Comparison of ENCODE assay signal across 10 cellular contexts in genomic region chr1:121483961-121484424, GRCh38.
A peak's percentile ranks its signal among the peaks of the same experiment; 100 is the strongest.
DNase-seq lines count a peak whose midpoint lies in the region; ATAC-seq, FAIRE-seq and TF ChIP-seq lines count a peak whose summit lies in the region.
"Had no signal": no experiment of that assay in that cellular context is flagged by ENCODE, and none has a peak within 500 bp of the region (broad histone marks: within the 10 kb centered on the region; RNA-seq: fewer than 3 reads in every experiment).

No MANE protein-coding gene starts in this region.

- intact Hi-C loops in PC-9 (cut with micrococcal nuclease; ENCODE audit: unreplicated experiment), result no loop called here

- BruUV-seq in PC-9 (replicated peaks; lab: Mats Ljungman, UMichigan), result no TSS peak

- H3K27ac Mint-ChIP-seq in activated T-cell treated with anti-CD3 and anti-CD28 coated beads, Interleukin-2, amount 50 U/mL, for 24 hours, result peak overlapping the region; percentile 86
- H3K27ac Mint-ChIP-seq in stimulated activated effector memory CD8-positive, alpha-beta T cell treated with anti-CD3 and anti-CD28 coated beads, Interleukin-12 subunit alpha, Interleukin-12 subunit beta, amount 100 ng/mL, for 72 hours, result peak overlapping the region; percentile 45

- no peak for FAIRE-seq in small intestine (lab: Jason Lieb, UNC)

- no peaks in the 10 kb centered on the region for H3K9me2 ChIP-seq in PC-9 (ENCODE audit: insufficient read depth)

- H3K79me2 ChIP-seq in PC-9 (ENCODE audit: low read depth), result no peaks in the 10 kb centered on the region

- peaks cover 10% of the 10 kb centered on the region for H3K4me1 ChIP-seq in PC-9 (replicated peaks; ENCODE audit: insufficient read depth)
- no peaks in the 10 kb centered on the region for H3K4me1 ChIP-seq in small intestine (ENCODE audit: control insufficient read depth in 2 of 2, insufficient read depth in 1 of 2, low read depth in 1 of 2, low read length in 1 of 2)

- CTCF ChIA-PET in PC-9 (lab: Charles Lee), result no interaction called here

- TF ChIP-seq CTCF in PC-9 (conservative IDR thresholded peaks at IDR 0.05), result no peak
- no peak for TF ChIP-seq CTCF in epithelial cell of proximal tubule (conservative IDR thresholded peaks at IDR 0.05; ENCODE audit: low read depth, low read length)

- no peak for DNase-seq in activated T-cell treated with anti-CD3 and anti-CD28 coated beads, Interleukin-2, amount 50 U/mL, for 24 hours
- no peak for DNase-seq in activated T-cell treated with anti-CD3 and anti-CD28 coated beads, Interleukin-2, amount 50 U/mL, for 48 hours
- no peak for DNase-seq in PC-9
- DNase-seq in epithelial cell of proximal tubule (ENCODE audit: low read depth), result peak; percentile 70
- DNase-seq in stimulated activated effector memory CD8-positive, alpha-beta T cell treated with anti-CD3 and anti-CD28 coated beads, Interleukin-12 subunit alpha, Interleukin-12 subunit beta, amount 100 ng/mL, for 72 hours (ENCODE audit: low spot score in 2 of 2), result no peak
- no peak for DNase-seq in small intestine
- no peak for DNase-seq in cerebellar cortex (ENCODE audit: low spot score)
- DNase-seq: NCI-H1105, T-helper 9 cell had no signal

- H3K27ac ChIP-seq in PC-9, result peak overlapping the region; percentile 59
- no peak overlapping the region for H3K27ac ChIP-seq in small intestine (ENCODE audit: low read depth in 1 of 2, low read length in 1 of 2)

- H3K4me3 Mint-ChIP-seq in activated T-cell treated with anti-CD3 and anti-CD28 coated beads, Interleukin-2, amount 50 U/mL, for 24 hours, result no peak overlapping the region
- no peak overlapping the region for H3K4me3 Mint-ChIP-seq in stimulated activated effector memory CD8-positive, alpha-beta T cell treated with anti-CD3 and anti-CD28 coated beads, Interleukin-12 subunit alpha, Interleukin-12 subunit beta, amount 100 ng/mL, for 72 hours

- peak overlapping the region; percentile 5 for H3K4me2 ChIP-seq in PC-9

- peaks cover 19% of the 10 kb centered on the region for H3K4me1 Mint-ChIP-seq in activated T-cell treated with anti-CD3 and anti-CD28 coated beads, Interleukin-2, amount 50 U/mL, for 24 hours (ENCODE audit: low read depth)
- H3K4me1 Mint-ChIP-seq in stimulated activated effector memory CD8-positive, alpha-beta T cell treated with anti-CD3 and anti-CD28 coated beads, Interleukin-12 subunit alpha, Interleukin-12 subunit beta, amount 100 ng/mL, for 72 hours, result peaks cover 20% of the 10 kb centered on the region

- no peaks in the 10 kb centered on the region for H3K36me3 ChIP-seq in PC-9 (ENCODE audit: low read depth)
- no peaks in the 10 kb centered on the region for H3K36me3 ChIP-seq in small intestine (ENCODE audit: control insufficient read depth in 2 of 2, insufficient read depth in 2 of 2, low read length in 2 of 2)

- peaks cover 10% of the 10 kb centered on the region for H3K9me3 Mint-ChIP-seq in activated T-cell treated with anti-CD3 and anti-CD28 coated beads, Interleukin-2, amount 50 U/mL, for 24 hours
- H3K9me3 Mint-ChIP-seq in stimulated activated effector memory CD8-positive, alpha-beta T cell treated with anti-CD3 and anti-CD28 coated beads, Interleukin-12 subunit alpha, Interleukin-12 subunit beta, amount 100 ng/mL, for 72 hours, result peaks cover 3% of the 10 kb centered on the region

- H4K20me1 ChIP-seq in PC-9 (ENCODE audit: insufficient read depth), result no peaks in the 10 kb centered on the region

- H3K36me3 Mint-ChIP-seq in activated T-cell treated with anti-CD3 and anti-CD28 coated beads, Interleukin-2, amount 50 U/mL, for 24 hours (ENCODE audit: low read depth), result peaks cover 6% of the 10 kb centered on the region
- no peaks in the 10 kb centered on the region for H3K36me3 Mint-ChIP-seq in stimulated activated effector memory CD8-positive, alpha-beta T cell treated with anti-CD3 and anti-CD28 coated beads, Interleukin-12 subunit alpha, Interleukin-12 subunit beta, amount 100 ng/mL, for 72 hours

- POLR2A ChIA-PET in PC-9 (lab: Charles Lee; ENCODE audit: unreplicated experiment), result no interaction called here

- H3K27me3 ChIP-seq in PC-9 (ENCODE audit: insufficient read depth, low read depth) (no peaks in the 10 kb centered on the region), small intestine (ENCODE audit: control insufficient read depth in 2 of 2, insufficient read depth in 2 of 2, low read length in 2 of 2) (no peaks in the 10 kb centered on the region)

- H2AFZ ChIP-seq in PC-9, result peak overlapping the region; percentile 75

- H3K4me3 ChIP-seq in PC-9, result no peak overlapping the region
- no peak overlapping the region for H3K4me3 ChIP-seq in epithelial cell of proximal tubule (ENCODE audit: low read depth, low read length)
- no peak overlapping the region for H3K4me3 ChIP-seq in small intestine (ENCODE audit: low read depth in 1 of 2, low read length in 2 of 2)

- H3F3A ChIP-seq in PC-9 (ENCODE audit: insufficient read depth, low read depth), result no peaks in the 10 kb centered on the region

- peaks cover 7% of the 10 kb centered on the region; the same call in 1 of the 2 replicates for H3K9me3 ChIP-seq in PC-9 (ENCODE audit: insufficient read depth, low read depth)
- no peaks in the 10 kb centered on the region for H3K9me3 ChIP-seq in small intestine (ENCODE audit: control insufficient read depth, low read depth)

- H3K27me3 Mint-ChIP-seq in activated T-cell treated with anti-CD3 and anti-CD28 coated beads, Interleukin-2, amount 50 U/mL, for 24 hours, result no peaks in the 10 kb centered on the region

- peak; percentile 8 for ATAC-seq in stimulated activated effector memory CD8-positive, alpha-beta T cell treated with anti-CD3 and anti-CD28 coated beads, Interleukin-12 subunit alpha, Interleukin-12 subunit beta, amount 100 ng/mL, for 72 hours
- ATAC-seq in HG03460 (IDR thresholded peaks at IDR 0.05; ENCODE audit: unreplicated experiment), result no peak
